In the genomic region with DNA sequence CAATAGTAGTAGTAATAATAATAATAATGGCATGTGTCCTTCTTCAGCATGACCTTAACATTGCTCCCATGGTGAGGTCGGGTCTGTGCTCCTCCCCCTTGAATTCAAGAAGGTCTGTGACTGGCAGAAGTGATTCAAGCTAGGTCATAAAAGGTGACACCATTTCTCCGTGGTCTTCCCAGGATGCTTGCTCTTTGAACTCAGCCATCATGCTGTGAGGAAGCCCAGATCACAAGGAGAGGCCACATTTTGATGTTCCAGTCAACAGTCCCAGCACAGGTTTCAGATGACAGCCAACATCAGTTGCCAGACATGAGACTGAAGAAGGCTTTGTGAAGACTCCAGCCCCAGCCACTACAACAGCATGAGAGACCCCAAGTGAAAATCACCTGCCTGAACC, we compare ENCODE assay signal across 29 cellular contexts.
"Had no signal": no experiment of that assay in that cellular context is flagged by ENCODE, and none has a peak within 500 bp of the region (broad histone marks: within the 10 kb centered on the region; RNA-seq: fewer than 3 reads in every experiment).

No MANE protein-coding gene starts in this region.

- H3K36me3 ChIP-seq: adrenal gland, esophagus squamous epithelium, gastroesophageal sphincter, WERI-Rb-1 had no signal

- H3K4me3 ChIP-seq: adrenal gland, body of pancreas, esophagus squamous epithelium, gastroesophageal sphincter, heart right ventricle had no signal

- H3K27me3 ChIP-seq: adrenal gland, body of pancreas, esophagus squamous epithelium, gastroesophageal sphincter, heart right ventricle had no signal

- H3K9me3 ChIP-seq: adrenal gland, body of pancreas, esophagus squamous epithelium, gastroesophageal sphincter, heart right ventricle had no signal

- DNase-seq: activated B cell treated with CpG ODN at 0.5 μM for 24 hours; activated CD4-positive, alpha-beta T cell treated with anti-CD3 and anti-CD28 coated beads for 48 hours; activated CD4-positive, alpha-beta T cell treated with anti-CD3 and anti-CD28 coated beads, Interleukin-2, amount 50 U/mL, for 1 hour; activated CD4-positive, alpha-beta T cell treated with anti-CD3 and anti-CD28 coated beads, Interleukin-2, amount 50 U/mL, for 48 hours; activated CD8-positive, alpha-beta memory T cell treated with anti-CD3 and anti-CD28 coated beads, Interleukin-2, amount 10 ng/mL, durations not matched to agents 7 days and 5 days; activated CD8-positive, alpha-beta memory T cell treated with anti-CD3 and anti-CD28 coated beads, Interleukin-2, amount 50 U/mL, for 48 hours; activated CD8-positive, alpha-beta T cell treated with anti-CD3 and anti-CD28 coated beads for 36 hours; activated naive CD4-positive, alpha-beta T cell treated with anti-CD3 and anti-CD28 coated beads for 36 hours; activated naive CD8-positive, alpha-beta T cell treated with anti-CD3 and anti-CD28 coated beads for 36 hours; activated naive CD8-positive, alpha-beta T cell treated with anti-CD3 and anti-CD28 coated beads, Interleukin-2, amount 50 U/mL, for 24 hours; activated T-cell treated with anti-CD3 and anti-CD28 coated beads for 4 hours; activated T-cell treated with anti-CD3 and anti-CD28 coated beads, Interleukin-2, amount 50 U/mL, for 24 hours; activated T-cell treated with anti-CD3 and anti-CD28 coated beads, Interleukin-2, amount 50 U/mL, for 72 hours; amygdala; aorta; body of pancreas; caudate nucleus; effector CD8-positive, alpha-beta T cell; esophagus squamous epithelium; foreskin melanocyte; heart right ventricle; T-helper 1 cell; T-helper 17 cell; T1000; WERI-Rb-1 had no signal

- H3K4me1 ChIP-seq: adrenal gland, gastroesophageal sphincter, heart right ventricle had no signal

- ATAC-seq: activated CD4-positive, CD25-positive, alpha-beta regulatory T cell treated with anti-CD3 and anti-CD28 coated beads, Interleukin-2, amount 50 U/mL, for 24 hours; activated CD8-positive, alpha-beta memory T cell treated with anti-CD3 and anti-CD28 coated beads, Interleukin-2, amount 10 ng/mL, durations not matched to agents 7 days and 5 days; activated CD8-positive, alpha-beta T cell treated with anti-CD3 and anti-CD28 coated beads for 36 hours; activated naive CD8-positive, alpha-beta T cell treated with anti-CD3 and anti-CD28 coated beads, Interleukin-2, amount 50 U/mL, for 24 hours; activated T-cell treated with anti-CD3 and anti-CD28 coated beads, Interleukin-2, amount 50 U/mL, for 72 hours; body of pancreas; gastroesophageal sphincter; heart right ventricle; T-helper 17 cell had no signal

- H3K27ac ChIP-seq: adrenal gland, body of pancreas, epithelial cell of prostate, esophagus squamous epithelium, gastroesophageal sphincter, heart right ventricle, WERI-Rb-1 had no signal
